In the genomic region with DNA sequence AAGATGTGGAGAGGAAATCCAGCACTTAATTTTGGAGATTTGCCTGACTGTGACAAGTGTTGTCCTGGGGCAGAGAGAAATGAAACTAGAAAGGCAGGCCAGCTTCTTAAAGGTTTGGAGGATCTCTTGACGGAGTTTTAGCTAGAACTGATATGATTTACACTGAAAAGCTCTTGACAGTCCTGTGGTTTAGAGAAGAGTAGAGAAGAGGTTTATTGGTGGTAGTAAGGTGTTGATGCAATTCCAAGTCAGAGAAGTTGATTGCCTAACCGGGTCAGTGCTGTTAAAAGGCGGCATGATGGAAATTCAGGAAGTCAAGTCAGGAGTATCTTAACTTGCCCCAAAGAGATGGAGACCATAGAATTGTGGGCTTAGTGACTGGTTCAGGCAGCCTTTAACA, we compare ENCODE assay signal across 18 cellular contexts.
DNase-seq lines count a peak whose midpoint lies in the region; ATAC-seq and TF ChIP-seq lines count a peak whose summit lies in the region.
"Had no signal": no experiment of that assay in that cellular context is flagged by ENCODE, and none has a peak within 500 bp of the region (broad histone marks: within the 10 kb centered on the region; RNA-seq: fewer than 3 reads in every experiment).

No MANE protein-coding gene starts in this region.

- H3K9me2 ChIP-seq in GM23338 (ENCODE audit: insufficient read depth), result no peaks in the 10 kb centered on the region

- H2AFZ ChIP-seq in GM23338, result no peak overlapping the region

- no peaks in the 10 kb centered on the region for H3F3A ChIP-seq in GM23338 (replicated peaks; ENCODE audit: low read depth)

- WGBS in upper lobe of left lung, 2 donors, result 54 to 60% methylated on average over 3 of the region's 3 CpGs
- WGBS in esophagus muscularis mucosa, result 92% methylated on average over 3 of the region's 3 CpGs

- intact Hi-C loops in esophagus muscularis mucosa (cut with DNase I), result loop anchor here (5.0 kb wide), 1 partner anchor 346 kb away; no protein-coding TSS in a partner anchor

- H4K20me1 ChIP-seq in GM23338 (replicated peaks; ENCODE audit: insufficient read depth), result peaks cover 6% of the 10 kb centered on the region

- no peaks in the 10 kb centered on the region for H3K36me3 ChIP-seq in GM23338 (ENCODE audit: insufficient read depth)
- H3K36me3 ChIP-seq in upper lobe of left lung, result peaks cover 0 to 7% (median 2%) of the 10 kb centered on the region in 4 donors
- H3K36me3 ChIP-seq in Peyer's patch, result no peaks in the 10 kb centered on the region
- peaks cover 0 to 8% (median 3%) of the 10 kb centered on the region in 4 donors for H3K36me3 ChIP-seq in esophagus muscularis mucosa
- H3K36me3 ChIP-seq: sigmoid colon, thoracic aorta had no signal

- DNase-seq in GM23338 (ENCODE audit: low spot score) (no peak), NOMO-1 (lab: John Stamatoyannopoulos, UW; ENCODE audit: unreplicated experiment in 2 of 2) (peak; percentile 67 to 96), fibroblast of villous mesenchyme (ENCODE audit: low read depth) (peak; percentile 59), upper lobe of left lung (peak in 1 of 2 donors; percentile 53), Peyer's patch (no peak), esophagus muscularis mucosa (ENCODE audit: extremely low spot score) (no peak)
- DNase-seq: activated CD4-positive, alpha-beta T cell treated with anti-CD3 and anti-CD28 coated beads for 36 hours; activated T-cell treated with anti-CD3 and anti-CD28 coated beads, Interleukin-2, amount 50 U/mL, for 72 hours; COR-L47; HCEC 1CT; midbrain; NCI-H1694 treated with DMSO at 0.1 percent for 48 hours; NCI-H2227 treated with DMSO at 0.1 percent for 48 hours; posterior cingulate gyrus; sigmoid colon had no signal

- TF ChIP-seq POLR2A in upper lobe of left lung (IDR thresholded peaks at IDR 0.05) (no peak), Peyer's patch (IDR thresholded peaks at IDR 0.05) (no peak), esophagus muscularis mucosa (IDR thresholded peaks at IDR 0.05; ENCODE audit: low read depth) (no peak)

- no peak for ATAC-seq in GM23338
- peak; percentile 52 to 75 for ATAC-seq in upper lobe of left lung (ENCODE audit: low FRiP score in 2 of 2)
- ATAC-seq in activated T-helper 17 cell treated with anti-CD3 and anti-CD28 coated beads, Interleukin-2, amount 50 U/mL, for 72 hours (replicated peaks), result no peak
- ATAC-seq: activated CD4-positive, alpha-beta T cell treated with anti-CD3 and anti-CD28 coated beads for 36 hours; activated T-cell treated with anti-CD3 and anti-CD28 coated beads, Interleukin-2, amount 50 U/mL, for 72 hours had no signal

- peaks cover 75% of the 10 kb centered on the region for H3K79me2 ChIP-seq in GM23338 (replicated peaks; ENCODE audit: insufficient read depth)

- H3K4me1 Mint-ChIP-seq in GM23338, result peaks cover 12% of the 10 kb centered on the region
- no peaks in the 10 kb centered on the region for H3K4me1 Mint-ChIP-seq in activated T-helper 17 cell treated with anti-CD3 and anti-CD28 coated beads, Interleukin-2, amount 50 U/mL, for 72 hours

- H3K27me3 ChIP-seq in GM23338 (ENCODE audit: insufficient read depth), result no peaks in the 10 kb centered on the region
- no peaks in the 10 kb centered on the region for H3K27me3 ChIP-seq in upper lobe of left lung
- no peaks in the 10 kb centered on the region for H3K27me3 ChIP-seq in Peyer's patch
- no peaks in the 10 kb centered on the region for H3K27me3 ChIP-seq in esophagus muscularis mucosa
- H3K27me3 ChIP-seq: sigmoid colon had no signal

- TF ChIP-seq CTCF in GM23338 (conservative IDR thresholded peaks at IDR 0.05; ENCODE audit: low read depth in 2 of 2), result no peak
- no peak for TF ChIP-seq CTCF in fibroblast of villous mesenchyme (IDR thresholded peaks at IDR 0.05; ENCODE audit: insufficient read depth, low read depth, low read length)
- no peak for TF ChIP-seq CTCF in upper lobe of left lung (IDR thresholded peaks at IDR 0.05)
- no peak for TF ChIP-seq CTCF in Peyer's patch (IDR thresholded peaks at IDR 0.05)
- TF ChIP-seq CTCF in esophagus muscularis mucosa (IDR thresholded peaks at IDR 0.05), result no peak

- H3K36me3 Mint-ChIP-seq in GM23338 (ENCODE audit: low read depth), result 0 out of 3 replicates have a peak, but pooled peaks cover 4% of the 10 kb centered on the region
- peaks cover 6% of the 10 kb centered on the region for H3K36me3 Mint-ChIP-seq in activated T-helper 17 cell treated with anti-CD3 and anti-CD28 coated beads, Interleukin-2, amount 50 U/mL, for 72 hours (ENCODE audit: low read depth)

- peaks cover 2% of the 10 kb centered on the region for H3K27me3 Mint-ChIP-seq in GM23338 (ENCODE audit: insufficient read depth, low read depth, poor library complexity)
- H3K27me3 Mint-ChIP-seq in activated T-helper 17 cell treated with anti-CD3 and anti-CD28 coated beads, Interleukin-2, amount 50 U/mL, for 72 hours, result no peaks in the 10 kb centered on the region
- H3K27me3 Mint-ChIP-seq: activated CD4-positive, alpha-beta T cell treated with anti-CD3 and anti-CD28 coated beads for 36 hours; brain had no signal

- H3K4me3 Mint-ChIP-seq in GM23338, result no peak overlapping the region
- H3K4me3 Mint-ChIP-seq in activated T-helper 17 cell treated with anti-CD3 and anti-CD28 coated beads, Interleukin-2, amount 50 U/mL, for 72 hours, result no peak overlapping the region
- H3K4me3 Mint-ChIP-seq: activated CD4-positive, alpha-beta T cell treated with anti-CD3 and anti-CD28 coated beads for 36 hours; activated T-cell treated with anti-CD3 and anti-CD28 coated beads, Interleukin-2, amount 50 U/mL, for 72 hours; brain had no signal

- H3K4me1 ChIP-seq in GM23338 (ENCODE audit: insufficient read depth) (peaks cover 17% of the 10 kb centered on the region), upper lobe of left lung (peaks cover 9 to 43% (median 16%) of the 10 kb centered on the region in 4 donors), Peyer's patch (peaks cover 0 to 11% (median 0%) of the 10 kb centered on the region in 4 donors), esophagus muscularis mucosa (peaks cover 0 to 21% (median 9%) of the 10 kb centered on the region in 4 donors)

- H3K4me3 ChIP-seq in GM23338 (no peak overlapping the region), fibroblast of villous mesenchyme (ENCODE audit: low read depth, low read length) (no peak overlapping the region), upper lobe of left lung (no peak overlapping the region), Peyer's patch (no peak overlapping the region), esophagus muscularis mucosa (no peak overlapping the region)
- H3K4me3 ChIP-seq: sigmoid colon, thoracic aorta had no signal

- peak overlapping the region; percentile 16 for H3K27ac Mint-ChIP-seq in GM23338
- no peak overlapping the region for H3K27ac Mint-ChIP-seq in activated T-helper 17 cell treated with anti-CD3 and anti-CD28 coated beads, Interleukin-2, amount 50 U/mL, for 72 hours
- H3K27ac Mint-ChIP-seq: activated CD4-positive, alpha-beta T cell treated with anti-CD3 and anti-CD28 coated beads for 36 hours; activated T-cell treated with anti-CD3 and anti-CD28 coated beads, Interleukin-2, amount 50 U/mL, for 72 hours; brain had no signal

- H3K9me3 Mint-ChIP-seq in GM23338, result no peaks in the 10 kb centered on the region; the same call in 2 of the 3 replicates
- H3K9me3 Mint-ChIP-seq in activated T-helper 17 cell treated with anti-CD3 and anti-CD28 coated beads, Interleukin-2, amount 50 U/mL, for 72 hours, result no peaks in the 10 kb centered on the region
- H3K9me3 Mint-ChIP-seq: activated T-cell treated with anti-CD3 and anti-CD28 coated beads, Interleukin-2, amount 50 U/mL, for 72 hours; brain had no signal

- H3K4me2 ChIP-seq in GM23338, result no peak overlapping the region

- H3K9me3 ChIP-seq in upper lobe of left lung (no peaks in the 10 kb centered on the region), Peyer's patch (no peaks in the 10 kb centered on the region), esophagus muscularis mucosa (no peaks in the 10 kb centered on the region)
- H3K9me3 ChIP-seq: sigmoid colon, thoracic aorta had no signal

- no peak overlapping the region for H3K27ac ChIP-seq in GM23338 (ENCODE audit: low read depth)
- peak overlapping the region in 3 of 4 donors; percentile 20 to 73 (median 48) for H3K27ac ChIP-seq in upper lobe of left lung
- H3K27ac ChIP-seq in Peyer's patch, result no peak overlapping the region
- no peak overlapping the region for H3K27ac ChIP-seq in esophagus muscularis mucosa (replicated peaks in 1 of 4)
- H3K27ac ChIP-seq: sigmoid colon, thoracic aorta had no signal

- TF ChIP-seq EP300 in upper lobe of left lung (IDR thresholded peaks at IDR 0.05) (peak in 1 of 4 donors; percentile 46), esophagus muscularis mucosa (IDR thresholded peaks at IDR 0.05) (no peak)

TF ChIP-seq in GM23338, 12 proteins besides CTCF, POLR2A, EP300 and RAD21:
- TF ChIP-seq ZNF114 (CRISPR knock-in tag; IDR thresholded peaks at IDR 0.05), result no peak
- TF ChIP-seq ETS1 (IDR thresholded peaks at IDR 0.05), result no peak
- no peak for TF ChIP-seq EZH2 (IDR thresholded peaks at IDR 0.05; ENCODE audit: low read depth, unreplicated experiment)

Comparison
In these comparisons a context has a peak if more than half of its experiments do, and no peak if none do; other contexts are left out.
1. ATAC-seq: peak in upper lobe of left lung (2 of 2); none in GM23338 (single experiment) and activated T-helper 17 cell treated with anti-CD3 and anti-CD28 coated beads, Interleukin-2, amount 50 U/mL, for 72 hours (single experiment).
2. DNase-seq: peak in NOMO-1 (2 of 2) and fibroblast of villous mesenchyme (single experiment); none in GM23338 (single experiment), Peyer's patch (0 of 3) and esophagus muscularis mucosa (single experiment).
3. H3K27ac ChIP-seq: peak in upper lobe of left lung (3 of 4); none in GM23338 (single experiment), Peyer's patch (0 of 4) and esophagus muscularis mucosa (0 of 4).